ENCODE assay signal across 8 cellular contexts in genomic region chr18:9516437-9517064, GRCh38. TPM values are rescaled to one million over a fixed set of nuclear protein-coding genes. Genes with fewer than 3 reads are reported as not detected.
DNase-seq lines count a peak whose midpoint lies in the region; ATAC-seq and TF ChIP-seq lines count a peak whose summit lies in the region.

No MANE protein-coding gene starts in this region.

- TF ChIP-seq RAD21 in HCT116 (IDR thresholded peaks at IDR 0.05; ENCODE audit: low read depth): peak; percentile 89

- H3K79me2 ChIP-seq in HCT116 (ENCODE audit: insufficient read depth, low read length): peaks cover 22% of the 10 kb centered on the region

- H2AFZ ChIP-seq in HCT116 (ENCODE audit: low read depth, low read length, poor library complexity, severe bottlenecking): no peak overlapping the region

- POLR2A ChIA-PET in CD8-positive, alpha-beta T cell (lab: Charles Lee): interaction anchor here (0.5 to 0.6 kb wide), 2 partner anchors 47 to 237 kb away, joined by 3 read pairs; no protein-coding TSS in a partner anchor
- POLR2A ChIA-PET in HCT116 (lab: Charles Lee): no interaction called here

- no peaks in the 10 kb centered on the region for H4K20me1 ChIP-seq in HCT116 (ENCODE audit: insufficient read depth)

- WGBS in right lobe of liver (ENCODE audit: insufficient coverage, low coverage, low lambda C conversion rate, missing lambda C conversion rate): 72% methylated on average over 4 of the region's 4 CpGs

- H3K27me3 Mint-ChIP-seq in CD8-positive, alpha-beta T cell (ENCODE audit: low read depth): no peaks in the 10 kb centered on the region

- no peak overlapping the region for H3K4me2 ChIP-seq in HCT116 (ENCODE audit: low read length)

- H3K4me3 Mint-ChIP-seq in CD8-positive, alpha-beta T cell: no peak overlapping the region

- H3K27me3 ChIP-seq in CD8-positive, alpha-beta T cell (ENCODE audit: insufficient read depth, low read length): no peaks in the 10 kb centered on the region
- no peaks in the 10 kb centered on the region for H3K27me3 ChIP-seq in HCT116 (ENCODE audit: insufficient read depth, low read length)
- no peaks in the 10 kb centered on the region for H3K27me3 ChIP-seq in right lobe of liver

- intact Hi-C loops in CD8-positive, alpha-beta T cell (cut with DNase I, micrococcal nuclease): loop anchor here (1.0 to 10.0 kb wide), 7 partner anchors 39 to 862 kb away; partner anchors contain the start of genes RALBP1 (in 1 of the 2) and TWSG1 (in 1 of the 2)
- intact Hi-C loops in HCT116 (cut with micrococcal nuclease) (loop anchor here (1.0 to 10.0 kb wide), 6 partner anchors 150 to 522 kb away; no protein-coding TSS in a partner anchor), right lobe of liver (cut with DNase I) (no loop called here)

- H3K27ac ChIP-seq in CD8-positive, alpha-beta T cell (ENCODE audit: low read depth, low read length): no peak overlapping the region
- H3K27ac ChIP-seq in HCT116 (ENCODE audit: low read depth, low read length) (no peak overlapping the region), right lobe of liver (no peak overlapping the region)

- peaks cover 48% of the 10 kb centered on the region for H3K36me3 Mint-ChIP-seq in CD8-positive, alpha-beta T cell

- H3K4me1 ChIP-seq in CD8-positive, alpha-beta T cell (ENCODE audit: insufficient read depth, low read length): no peaks in the 10 kb centered on the region
- H3K4me1 ChIP-seq in HCT116 (ENCODE audit: control insufficient read depth in 1 of 2, insufficient read depth in 2 of 2, low read length in 2 of 2) (peaks cover 4 to 7% of the 10 kb centered on the region in 2 experiments; a peak in 3 of 4 replicates), right lobe of liver (no peaks in the 10 kb centered on the region)

- no peaks in the 10 kb centered on the region for H3K9me3 ChIP-seq in CD8-positive, alpha-beta T cell (ENCODE audit: low read length)
- H3K9me3 ChIP-seq in HCT116 (ENCODE audit: control insufficient read depth in 1 of 2, insufficient read depth in 1 of 2, low read depth in 1 of 2, low read length in 2 of 2) (no peaks in the 10 kb centered on the region), right lobe of liver (no peaks in the 10 kb centered on the region)

- peaks cover 6% of the 10 kb centered on the region for H3K36me3 ChIP-seq in CD8-positive, alpha-beta T cell (ENCODE audit: insufficient read depth, low read length)
- H3K36me3 ChIP-seq in HCT116 (ENCODE audit: control insufficient read depth in 1 of 2, insufficient read depth in 2 of 2, low read length in 2 of 2): peaks cover 2 to 3% of the 10 kb centered on the region in 2 experiments; a peak in 2 of 4 replicates
- peaks cover 0 to 14% (median 0%) of the 10 kb centered on the region in 4 donors for H3K36me3 ChIP-seq in right lobe of liver

- no peaks in the 10 kb centered on the region for H3K9me3 Mint-ChIP-seq in CD8-positive, alpha-beta T cell

- peaks cover 12% of the 10 kb centered on the region for H3K4me1 Mint-ChIP-seq in CD8-positive, alpha-beta T cell (ENCODE audit: low read depth)

- no peak overlapping the region for H3K9ac ChIP-seq in HCT116 (ENCODE audit: low read length)

- TF ChIP-seq CTCF in CD8-positive, alpha-beta T cell (IDR thresholded peaks at IDR 0.05): peak; percentile 90
- TF ChIP-seq CTCF in HCT116 (IDR thresholded peaks at IDR 0.05 in 2 of 3, conservative IDR thresholded peaks at IDR 0.05 in 1 of 3; ENCODE audit: borderline replicate concordance in 1 of 3, insufficient read depth in 1 of 3, low read depth in 2 of 3, low read length in 2 of 3): peak; percentile 65 to 95 (median 85); a peak in 5 of 6 replicates
- TF ChIP-seq CTCF in cardiac fibroblast (IDR thresholded peaks at IDR 0.05; ENCODE audit: low read depth, low read length): peak; percentile 88
- TF ChIP-seq CTCF in right lobe of liver (IDR thresholded peaks at IDR 0.05): peak; percentile 74 to 88 (median 86)

- no peak for DNase-seq in CD8-positive, alpha-beta T cell
- peak; percentile 8 for DNase-seq in HCT116 (ENCODE audit: low read depth, low spot score)
- peak; percentile 68 for DNase-seq in NCI-H748 treated with DMSO at 0.1 percent for 48 hours (lab: John Stamatoyannopoulos, UW)
- peak; percentile 71 for DNase-seq in cardiac fibroblast (ENCODE audit: low read depth in 2 of 2)
- no peak for DNase-seq in right lobe of liver
- no peak for DNase-seq in DMS153 treated with DMSO at 0.1 percent for 48 hours (lab: John Stamatoyannopoulos, UW; ENCODE audit: unreplicated experiment)
- DNase-seq in activated CD4-positive, alpha-beta T cell treated with anti-CD3 and anti-CD28 coated beads, Interleukin-2, amount 50 U/mL, for 1 hour: no peak

- BruUV-seq in HCT116 (replicated peaks; lab: Mats Ljungman, UMichigan): no TSS peak

- RAD21 ChIA-PET in HCT116 (lab: Charles Lee; ENCODE audit: low non-redundant PET in 1 of 2, low total read pairs in 2 of 2, uncharacterized antibody in 2 of 2, unreplicated experiment in 2 of 2): no interaction called here

- H3K4me3 ChIP-seq in CD8-positive, alpha-beta T cell (ENCODE audit: low read depth, low read length): no peak overlapping the region
- H3K4me3 ChIP-seq in HCT116 (replicated peaks in 1 of 2; ENCODE audit: low read depth in 1 of 2, low read length in 2 of 2) (no peak overlapping the region), cardiac fibroblast (replicated peaks in 1 of 2; ENCODE audit: low read depth in 2 of 2, low read length in 2 of 2) (no peak overlapping the region), right lobe of liver (no peak overlapping the region)

- ATAC-seq in CD8-positive, alpha-beta T cell: peak; percentile 73
- peak; percentile 69 for ATAC-seq in HCT116
- peak; percentile 78 to 92 (median 84) for ATAC-seq in right lobe of liver
- ATAC-seq in HG02840 (IDR thresholded peaks at IDR 0.05; ENCODE audit: low FRiP score, unreplicated experiment): no peak

- H3K9me2 ChIP-seq in HCT116 (ENCODE audit: insufficient read depth): no peaks in the 10 kb centered on the region

- TF ChIP-seq POLR2A in HCT116 (IDR thresholded peaks at IDR 0.05; ENCODE audit: borderline replicate concordance, extremely low read depth, insufficient read depth, insufficient read length) (no peak), right lobe of liver (IDR thresholded peaks at IDR 0.05) (no peak)

- no peak overlapping the region for H3K27ac Mint-ChIP-seq in CD8-positive, alpha-beta T cell

- CTCF ChIA-PET in CD8-positive, alpha-beta T cell (lab: Charles Lee): interaction anchor here (0.6 to 5.9 kb wide), 40 partner anchors 8 to 894 kb away, joined by 3 to 43 read pairs (median 3); no protein-coding TSS in a partner anchor
- CTCF ChIA-PET in HCT116 (lab: Charles Lee): interaction anchor here (0.7 to 1.1 kb wide), 4 partner anchors 37 to 443 kb away, joined by 3 to 7 read pairs (median 3); partner anchors contain the start of gene TWSG1

TF ChIP-seq in HCT116, 20 proteins besides CTCF, POLR2A, EP300 and RAD21:
- no peak for TF ChIP-seq ELF1 (IDR thresholded peaks at IDR 0.05; ENCODE audit: borderline replicate concordance, low read depth)
- no peak for TF ChIP-seq EZH2phosphoT487 (IDR thresholded peaks at IDR 0.05; ENCODE audit: borderline replicate concordance)
- TF ChIP-seq REST (IDR thresholded peaks at IDR 0.05; ENCODE audit: low read depth): no peak
- TF ChIP-seq ZNF274 (IDR thresholded peaks at IDR 0.05; ENCODE audit: low read depth, low read length): no peak
- no peak for TF ChIP-seq SRF (IDR thresholded peaks at IDR 0.05; ENCODE audit: low read depth)
- no peak for TF ChIP-seq ZBTB33 (IDR thresholded peaks at IDR 0.05; ENCODE audit: extremely low read depth, insufficient replicate concordance, low read length)
- TF ChIP-seq YY1 (IDR thresholded peaks at IDR 0.05; ENCODE audit: extremely low read depth, insufficient replicate concordance, low read depth, low read length): no peak
- no peak for TF ChIP-seq JUND (IDR thresholded peaks at IDR 0.05)

RNA-seq across cellular contexts. Expression of gene RALBP1, which starts 41.2 kb away (rescaled TPM):
- total RNA-seq in CD8-positive, alpha-beta T cell: 1 to 10 TPM; 5.4 to 7.9 TPM
- total RNA-seq in HCT116 (2021; ENCODE audit: unreplicated experiment) (66.2 TPM), right lobe of liver (10 to 100 TPM; 16.3 to 35.9 (median 21.5) TPM)
- 38.3 and 43.2 TPM in 2 replicates for polyA plus RNA-seq in HCT116 (2012)

Comparison
In these comparisons a context has a peak if more than half of its experiments do, and no peak if none do; other contexts are left out.
1. DNase-seq: peak in HCT116 (single experiment), NCI-H748 treated with DMSO at 0.1 percent for 48 hours (single experiment) and cardiac fibroblast (2 of 2); none in CD8-positive, alpha-beta T cell (0 of 7), right lobe of liver (0 of 3), DMS153 treated with DMSO at 0.1 percent for 48 hours (single experiment) and activated CD4-positive, alpha-beta T cell treated with anti-CD3 and anti-CD28 coated beads, Interleukin-2, amount 50 U/mL, for 1 hour (single experiment).
2. intact Hi-C loops: an anchor here in CD8-positive, alpha-beta T cell (1.0 to 10.0 kb wide) and HCT116 (1.0 to 10.0 kb wide); none called in right lobe of liver.
3. Peak in every context shown above with its lines, with median percentiles within 50 percentile points of each other: CTCF ChIP-seq.